1 cellular context compared by ENCODE assay signal in genomic region chr22:22979954-22980353, GRCh38.
TF ChIP-seq lines count a peak whose summit lies in the region.

No MANE protein-coding gene starts in this region.

TF ChIP-seq in K562, 482 proteins besides CTCF, POLR2A, EP300 and RAD21 (continued from another document and continues in another):
- TF ChIP-seq ATF3 (IDR thresholded peaks at IDR 0.05) (no peak), ATF3 (CRISPR knock-in tag; conservative IDR thresholded peaks at IDR 0.05) (no peak), ASH1L (IDR thresholded peaks at IDR 0.05; ENCODE audit: borderline replicate concordance, low read depth, partially characterized antibody) (no peak), ZBTB17 (CRISPR knock-in tag; IDR thresholded peaks at IDR 0.05) (no peak), E2F6 (IDR thresholded peaks at IDR 0.05; ENCODE audit: borderline replicate concordance in 1 of 2, extremely low read depth in 1 of 2, insufficient read depth in 1 of 2, insufficient read length in 1 of 2, low read depth in 1 of 2, low read length in 1 of 2, poor library complexity in 1 of 2, severe bottlenecking in 1 of 2) (no peak), FOXJ3 (CRISPR knock-in tag; IDR thresholded peaks at IDR 0.05) (peak; percentile 29; the same call in 1 of the 2 replicates), HINFP (tag; conservative IDR thresholded peaks at IDR 0.05; ENCODE audit: low read depth) (0 out of 2 replicates have a peak, but pooled peaks have one; percentile 31), CBX5 (IDR thresholded peaks at IDR 0.05; ENCODE audit: borderline replicate concordance, low read depth) (0 out of 2 replicates have a peak, but pooled peaks have one; percentile 74), EHMT2 (IDR thresholded peaks at IDR 0.05) (no peak), CBX3 (IDR thresholded peaks at IDR 0.05; ENCODE audit: borderline replicate concordance in 1 of 2, low read length in 2 of 2) (peak in 1 of 2 experiments; percentile 74; a peak in 1 of 3 replicates), ZNF318 (IDR thresholded peaks at IDR 0.05; ENCODE audit: borderline replicate concordance in 1 of 2, low read depth in 1 of 2) (0 out of 4 replicates have a peak, but pooled peaks of 1 of the 2 experiments have one; percentile 24), PRDM10 (IDR thresholded peaks at IDR 0.05; ENCODE audit: partially characterized antibody) (peak; percentile 7), IRF9 (tag; IDR thresholded peaks at IDR 0.05) (0 out of 2 replicates have a peak, but pooled peaks have one; percentile 47), ZNF354B (CRISPR knock-in tag; IDR thresholded peaks at IDR 0.05) (no peak), ZNF717 (CRISPR knock-in tag; IDR thresholded peaks at IDR 0.05) (no peak), ZNF512 (tag; IDR thresholded peaks at IDR 0.05) (no peak), NR0B1 (IDR thresholded peaks at IDR 0.05; ENCODE audit: partially characterized antibody) (no peak), HDAC3 (IDR thresholded peaks at IDR 0.05; ENCODE audit: borderline replicate concordance, partially characterized antibody) (no peak), BCLAF1 (IDR thresholded peaks at IDR 0.05; ENCODE audit: borderline replicate concordance in 1 of 2, control insufficient read depth in 1 of 2, low read depth in 2 of 2, low read length in 1 of 2) (no peak), ZNF134 (CRISPR knock-in tag; conservative IDR thresholded peaks at IDR 0.05) (no peak), HLTF (IDR thresholded peaks at IDR 0.05) (no peak), ZNF668 (CRISPR knock-in tag; IDR thresholded peaks at IDR 0.05) (no peak), ELF2 (CRISPR knock-in tag; IDR thresholded peaks at IDR 0.05) (no peak), ZNF766 (CRISPR knock-in tag; conservative IDR thresholded peaks at IDR 0.05) (0 out of 2 replicates have a peak, but pooled peaks have one; percentile 39), XRCC3 (IDR thresholded peaks at IDR 0.05) (peak; percentile 56; the same call in 1 of the 2 replicates), SUPT5H (IDR thresholded peaks at IDR 0.05) (no peak)
